Comparison of ENCODE assay signal across 10 cellular contexts in genomic region chr3:138922400-138922799, GRCh38. TPM values are rescaled to one million over a fixed set of nuclear protein-coding genes. Genes with fewer than 3 reads are reported as not detected.
A peak's percentile ranks its signal among the peaks of the same experiment; 100 is the strongest.
DNase-seq lines count a peak whose midpoint lies in the region; ATAC-seq, FAIRE-seq and TF ChIP-seq lines count a peak whose summit lies in the region.
"Not testable (repeated sequence)": the region's sequence is repeated elsewhere in the genome, so short reads cannot be mapped to it uniquely, and the experiment has no call there.
"Had no signal": no experiment of that assay in that cellular context is flagged by ENCODE, and none has a peak within 500 bp of the region (broad histone marks: within the 10 kb centered on the region; RNA-seq: fewer than 3 reads in every experiment).

No MANE protein-coding gene starts in this region.

- ATAC-seq in PC-3 (peak; percentile 8; the same call in 1 of the 2 replicates), SK-N-SH treated with all-trans-retinoic acid at 6 μM for 48 hours (peak; percentile 8; the same call in 1 of the 3 replicates)
- ATAC-seq in HepG2; thoracic aorta (ENCODE audit: insufficient number of reproducible peaks, low FRiP score, low read depth): not testable (repeated sequence)

- not testable (repeated sequence) for TF ChIP-seq RAD21 in HepG2 (CRISPR knock-in tag; IDR thresholded peaks at IDR 0.05)

- H3K4me3 ChIP-seq in BLaER1; HepG2 (replicated peaks in 1 of 3; ENCODE audit: insufficient read depth in 1 of 3, low read depth in 2 of 3, low read length in 3 of 3); thoracic aorta: not testable (repeated sequence)
- peak overlapping the region; percentile 33; the same call in 1 of the 2 replicates for H3K4me3 ChIP-seq in PC-3 (ENCODE audit: low read length)

- not testable (repeated sequence) for H3K36me3 ChIP-seq in BLaER1; PC-3 (ENCODE audit: low read depth, low read length); HepG2 (replicated peaks in 1 of 2; ENCODE audit: control insufficient read depth in 1 of 2, insufficient read depth in 2 of 2, low read length in 2 of 2); thoracic aorta

- peak overlapping the region; percentile 82 for H3K27ac Mint-ChIP-seq in MCF 10A (ENCODE audit: low read depth, unreplicated experiment)

- not testable (repeated sequence) for H3K27me3 ChIP-seq in BLaER1; PC-3 (ENCODE audit: low read length); HepG2 (ENCODE audit: control insufficient read depth in 1 of 2, insufficient read depth in 2 of 2, low read length in 2 of 2); thoracic aorta (replicated peaks; ENCODE audit: insufficient read depth)

- 64% methylated on average over 6 of the region's 6 CpGs for WGBS in HepG2 (ENCODE audit: low lambda C conversion rate)

- not testable (repeated sequence) for H3K36me3 Mint-ChIP-seq in MCF 10A (ENCODE audit: insufficient read depth, unreplicated experiment)

- peaks cover 17% of the 10 kb centered on the region for H3K4me1 Mint-ChIP-seq in MCF 10A (ENCODE audit: insufficient read depth, unreplicated experiment)

- CTCF ChIA-PET in PC-3 (lab: Charles Lee): interaction anchor here (0.6 to 2.9 kb wide), 3 partner anchors 61 to 457 kb away, joined by 3 to 18 read pairs (median 5); partner anchors contain the start of gene CEP70
- CTCF ChIA-PET in MCF 10A (lab: Yijun Ruan, JAX): interaction anchor here (0.5 to 13.9 kb wide), 47 partner anchors 7 to 840 kb away, joined by 3 to 364 read pairs (median 5); partner anchors contain the start of genes CEP70 and FAIM
- CTCF ChIA-PET in HepG2 (lab: Yijun Ruan, JAX; ENCODE audit: low intra/inter-chr PET ratio, low total read pairs): interaction anchor here (1.3 to 2.1 kb wide), 4 partner anchors 223 to 505 kb away, joined by 3 to 13 read pairs (median 8); partner anchors contain the start of gene CEP70

- POLR2A ChIA-PET in PC-3 (lab: Charles Lee; ENCODE audit: unreplicated experiment) (interaction anchor here (0.6 kb wide), 2 partner anchors 313 to 428 kb away, joined by 3 to 5 read pairs; no protein-coding TSS in a partner anchor), MCF 10A (lab: Yijun Ruan, JAX) (interaction anchor here (0.9 to 4.0 kb wide), 6 partner anchors 14 to 328 kb away, joined by 4 to 31 read pairs (median 4); partner anchors contain the start of gene CEP70), HepG2 (lab: Yijun Ruan, JAX) (interaction anchor here (1.2 kb wide), 1 partner anchor 328 kb away, joined by 4 read pairs; the partner anchor contains the start of gene CEP70)

- TF ChIP-seq POLR2A in HepG2 (IDR thresholded peaks at IDR 0.05; ENCODE audit: insufficient read depth in 1 of 2, low read depth in 2 of 2, low read length in 2 of 2): not testable (repeated sequence)

- not testable (repeated sequence) for H3F3A ChIP-seq in PC-3 (ENCODE audit: low read length, unreplicated experiment)

- H2AFZ ChIP-seq in PC-3 (ENCODE audit: low read length); HepG2 (ENCODE audit: low read length): not testable (repeated sequence)

- TF ChIP-seq EP300 in HepG2 (IDR thresholded peaks at IDR 0.05; ENCODE audit: low read depth in 2 of 2, low read length in 2 of 2); HepG2 (CRISPR knock-in tag; IDR thresholded peaks at IDR 0.05; ENCODE audit: borderline replicate concordance): not testable (repeated sequence)

- not testable (repeated sequence) for H3K4me3 Mint-ChIP-seq in MCF 10A (ENCODE audit: unreplicated experiment)

- peak overlapping the region; percentile 11; the same call in 1 of the 2 replicates for H3K4me2 ChIP-seq in BLaER1
- peak overlapping the region; percentile 78 for H3K4me2 ChIP-seq in PC-3 (ENCODE audit: low read length)
- not testable (repeated sequence) for H3K4me2 ChIP-seq in HepG2 (ENCODE audit: low read depth, low read length)

- H3K27ac ChIP-seq in BLaER1; HepG2 (ENCODE audit: extremely low read length, insufficient read depth, low read length): not testable (repeated sequence)
- H3K27ac ChIP-seq in PC-3 (ENCODE audit: low read length) (peak overlapping the region; percentile 46), epithelial cell of prostate (peak overlapping the region; percentile 39), thoracic aorta (peak overlapping the region; percentile 62 to 71)

- not testable (repeated sequence) for H3K27me3 Mint-ChIP-seq in MCF 10A (ENCODE audit: insufficient read depth, unreplicated experiment)

- in situ Hi-C loops in HepG2 (cut with HindIII; ENCODE audit: extremely low pct_ligation_motif_present, low pct_unique_long_range_greater_than_20kb): loop anchor here (10.0 kb wide), 1 partner anchor 508 kb away; no protein-coding TSS in a partner anchor

- DNase-seq in HT-29 (ENCODE audit: low spot score): peak; percentile 37
- DNase-seq in PC-3: peak; percentile 33
- DNase-seq in MCF 10A (ENCODE audit: unreplicated experiment); epithelial cell of prostate (ENCODE audit: low read depth, low spot score); HepG2 (ENCODE audit: low spot score); thoracic aorta (ENCODE audit: low spot score): not testable (repeated sequence)

- not testable (repeated sequence) for H3K9me3 Mint-ChIP-seq in MCF 10A (ENCODE audit: unreplicated experiment)

- H3K9me3 ChIP-seq in BLaER1; PC-3 (ENCODE audit: low read length); HepG2 (ENCODE audit: low read length); thoracic aorta: not testable (repeated sequence)

- BruUV-seq in PC-3 (replicated peaks; lab: Mats Ljungman, UMichigan); MCF 10A (replicated peaks; lab: Mats Ljungman, UMichigan); HepG2 (replicated peaks; lab: Mats Ljungman, UMichigan): not testable (repeated sequence)

- TF ChIP-seq CTCF in PC-3 (conservative IDR thresholded peaks at IDR 0.05; ENCODE audit: low read depth, low read length) (peak; percentile 30; the same call in 1 of the 2 replicates), MCF 10A (IDR thresholded peaks at IDR 0.05; ENCODE audit: unreplicated experiment) (peak; percentile 10)
- not testable (repeated sequence) for TF ChIP-seq CTCF in HepG2 (CRISPR knock-in tag; IDR thresholded peaks at IDR 0.05); thoracic aorta (IDR thresholded peaks at IDR 0.05)

- not testable (repeated sequence) for H4K20me1 ChIP-seq in BLaER1; PC-3 (ENCODE audit: low read length); HepG2 (ENCODE audit: insufficient read depth, low read length)

- not testable (repeated sequence) for H3K9me2 ChIP-seq in PC-3 (replicated peaks; ENCODE audit: low read length)

- not testable (repeated sequence) for H3K9ac ChIP-seq in BLaER1; PC-3 (ENCODE audit: low read length); HepG2 (ENCODE audit: insufficient read depth, low read depth, low read length)

- not testable (repeated sequence) for FAIRE-seq in HepG2 (lab: Jason Lieb, UNC)

- intact Hi-C loops in PC-3 (cut with micrococcal nuclease) (loop anchor here (1.0 to 5.0 kb wide), 7 partner anchors 158 to 590 kb away; partner anchors contain the start of gene CEP70), MCF 10A (cut with micrococcal nuclease) (loop anchor here (1.0 to 2.0 kb wide), 3 partner anchors 444 to 742 kb away; no protein-coding TSS in a partner anchor)
- intact Hi-C loops in HepG2 (cut with micrococcal nuclease; ENCODE audit: unreplicated experiment): not testable (repeated sequence)

- H3K4me1 ChIP-seq in BLaER1: not testable (repeated sequence)
- H3K4me1 ChIP-seq in PC-3 (ENCODE audit: insufficient read depth, low read length) (peaks cover 17% of the 10 kb centered on the region), HepG2 (ENCODE audit: insufficient read depth, low read length) (peaks cover 13% of the 10 kb centered on the region), thoracic aorta (ENCODE audit: control insufficient read depth in 1 of 2, low read depth in 2 of 2) (peaks cover 8 to 21% of the 10 kb centered on the region in 2 donors)

- not testable (repeated sequence) for H3K79me2 ChIP-seq in PC-3 (ENCODE audit: low read length); HepG2 (ENCODE audit: insufficient read depth, low read length)

RNA-seq across cellular contexts. Expression of gene FOXL2, which starts 24.5 kb away (rescaled TPM):
- total RNA-seq in HT-29 (2014; rRNA removed; shearing (Covaris generic)): not detected in 2 replicates
- total RNA-seq in PC-3 (2014; rRNA removed) (not detected in 2 replicates), MCF 10A (2022) (0.17 and 0.30 TPM in 2 replicates), HepG2 (2016; rRNA removed; fragmentation: Illumina TruSeq; extraction: Trizol) (not detected in 2 replicates), thoracic aorta (not detected)
- not detected in 2 replicates for total RNA-seq in HepG2 (2016; cell fraction: cytosol; rRNA removed; fragmentation: Illumina TruSeq; extraction: Trizol; ENCODE audit: low read depth)
- not detected in 2 replicates for total RNA-seq in HepG2 (2016; cell fraction: insoluble cytoplasmic fraction; rRNA removed; fragmentation: Illumina TruSeq; extraction: Trizol)
- not detected in 2 replicates for total RNA-seq in HepG2 (2016; cell fraction: membrane; rRNA removed; fragmentation: Illumina TruSeq; extraction: Trizol)
- not detected in 2 replicates for total RNA-seq in HepG2 (2016; cell fraction: nucleus; rRNA removed; fragmentation: Illumina TruSeq; extraction: Trizol)
- not detected in 2 replicates for polyA plus RNA-seq in HepG2 (2011; rRNA removed)
- not detected in 2 replicates for polyA plus RNA-seq in HepG2 (2011; cell fraction: cytosol; rRNA removed)
- polyA plus RNA-seq in HepG2 (2011; cell fraction: nucleus; rRNA removed): not detected in 2 replicates
- not detected in 2 replicates for polyA plus RNA-seq in HepG2 (2012)
- not detected in 2 replicates for polyA plus RNA-seq in HepG2 (2016; cell fraction: cytosol; fragmentation: Illumina TruSeq; extraction: Trizol; ENCODE audit: low read depth)
- not detected in 2 replicates for polyA plus RNA-seq in HepG2 (2016; cell fraction: insoluble cytoplasmic fraction; fragmentation: Illumina TruSeq; extraction: Trizol; ENCODE audit: low read depth)
- polyA plus RNA-seq in HepG2 (2016; cell fraction: membrane; fragmentation: Illumina TruSeq; extraction: Trizol; ENCODE audit: low read depth): not detected in 2 replicates
- not detected in 2 replicates for polyA plus RNA-seq in HepG2 (2016; cell fraction: nucleus; fragmentation: Illumina TruSeq; extraction: Trizol; ENCODE audit: insufficient read depth, low read depth)
- polyA minus RNA-seq in HepG2 (2011; rRNA and poly(A)+ RNA removed; ENCODE audit: low replicate concordance): 0.04 and 3.0 TPM in 2 replicates
- 0.18 TPM in 1 of 2 replicates, not detected in the other for polyA minus RNA-seq in HepG2 (2011; cell fraction: cytosol; rRNA and poly(A)+ RNA removed)
- not detected in 2 replicates for polyA minus RNA-seq in HepG2 (2011; cell fraction: nucleus; rRNA and poly(A)+ RNA removed)
- total RNA-seq: CD4-positive, alpha-beta memory T cell; T-cell had no signal
- polyA plus RNA-seq: CD4-positive, alpha-beta memory T cell had no signal

RNA-seq across cellular contexts. Expression of gene FOXL2NB, which starts 24.6 kb away (rescaled TPM):
- total RNA-seq in HT-29 (2014; rRNA removed; shearing (Covaris generic)): not detected in 2 replicates
- total RNA-seq in PC-3 (2014; rRNA removed): 0.17 TPM in 1 of 2 replicates, not detected in the other
- 0.14 and 0.20 TPM in 2 replicates for total RNA-seq in MCF 10A (2022)
- total RNA-seq in HepG2 (2016; rRNA removed; fragmentation: Illumina TruSeq; extraction: Trizol): not detected in 2 replicates
- total RNA-seq in HepG2 (2016; cell fraction: cytosol; rRNA removed; fragmentation: Illumina TruSeq; extraction: Trizol; ENCODE audit: low read depth): not detected in 2 replicates
- total RNA-seq in HepG2 (2016; cell fraction: insoluble cytoplasmic fraction; rRNA removed; fragmentation: Illumina TruSeq; extraction: Trizol): not detected in 2 replicates
- total RNA-seq in HepG2 (2016; cell fraction: membrane; rRNA removed; fragmentation: Illumina TruSeq; extraction: Trizol): not detected in 2 replicates
- not detected in 2 replicates for total RNA-seq in HepG2 (2016; cell fraction: nucleus; rRNA removed; fragmentation: Illumina TruSeq; extraction: Trizol)
- 0.03 TPM in 1 of 2 replicates, not detected in the other for polyA plus RNA-seq in HepG2 (2011; rRNA removed)
- polyA plus RNA-seq in HepG2 (2011; cell fraction: cytosol; rRNA removed): not detected in 2 replicates
- 0.03 and 0.10 TPM in 2 replicates for polyA plus RNA-seq in HepG2 (2011; cell fraction: nucleus; rRNA removed)
- polyA plus RNA-seq in HepG2 (2012): not detected in 2 replicates
- not detected in 2 replicates for polyA plus RNA-seq in HepG2 (2016; cell fraction: cytosol; fragmentation: Illumina TruSeq; extraction: Trizol; ENCODE audit: low read depth)
- polyA plus RNA-seq in HepG2 (2016; cell fraction: insoluble cytoplasmic fraction; fragmentation: Illumina TruSeq; extraction: Trizol; ENCODE audit: low read depth): not detected in 2 replicates
- not detected in 2 replicates for polyA plus RNA-seq in HepG2 (2016; cell fraction: membrane; fragmentation: Illumina TruSeq; extraction: Trizol; ENCODE audit: low read depth)
- not detected in 2 replicates for polyA plus RNA-seq in HepG2 (2016; cell fraction: nucleus; fragmentation: Illumina TruSeq; extraction: Trizol; ENCODE audit: insufficient read depth, low read depth)
- 9.2 TPM in 1 of 2 replicates, not detected in the other for polyA minus RNA-seq in HepG2 (2011; rRNA and poly(A)+ RNA removed; ENCODE audit: low replicate concordance)
- not detected in 2 replicates for polyA minus RNA-seq in HepG2 (2011; cell fraction: cytosol; rRNA and poly(A)+ RNA removed)
- polyA minus RNA-seq in HepG2 (2011; cell fraction: nucleus; rRNA and poly(A)+ RNA removed): not detected in 2 replicates
- not detected for total RNA-seq in thoracic aorta
- total RNA-seq: CD4-positive, alpha-beta memory T cell had no signal
